Comparison of ENCODE assay signal across 18 cellular contexts in genomic region chrX:94288972-94289371, GRCh38.
DNase-seq lines count a peak whose midpoint lies in the region; ATAC-seq, FAIRE-seq and TF ChIP-seq lines count a peak whose summit lies in the region.
"Had no signal": no experiment of that assay in that cellular context is flagged by ENCODE, and none has a peak within 500 bp of the region (broad histone marks: within the 10 kb centered on the region; RNA-seq: fewer than 3 reads in every experiment).

No MANE protein-coding gene starts in this region.

- H4K8ac ChIP-seq in H9 (replicated peaks; ENCODE audit: insufficient read length, low read depth, low read length) (no peak overlapping the region), H1 (ENCODE audit: extremely low read depth, insufficient read depth, low read length) (no peak overlapping the region)

- no peak for TF ChIP-seq EP300 in H1 (IDR thresholded peaks at IDR 0.05; ENCODE audit: borderline replicate concordance in 1 of 2, low read depth in 2 of 2, low read length in 2 of 2)

- FAIRE-seq in A204.1 (lab: Jason Lieb, UNC) (peak; percentile 9), H1 (lab: Jason Lieb, UNC) (peak; percentile 57)
- FAIRE-seq: H54, HepG2 had no signal

- H2AK5ac ChIP-seq in H9 (ENCODE audit: insufficient read length, low read length) (no peak overlapping the region), H1 (ENCODE audit: low read depth, low read length) (no peak overlapping the region)

- no peak overlapping the region for H3T11ph ChIP-seq in H9 (ENCODE audit: low read length)

- H3K18ac ChIP-seq in H9 (ENCODE audit: insufficient read length, low read depth, low read length) (no peak overlapping the region), H1 (ENCODE audit: extremely low read depth, low read length) (no peak overlapping the region)

- H3K23me2 ChIP-seq in H9 (ENCODE audit: insufficient read length, low read depth, low read length, poor library complexity, severe bottlenecking) (no peaks in the 10 kb centered on the region), H1 (ENCODE audit: low read depth, low read length) (no peaks in the 10 kb centered on the region)

- H3K27me3 ChIP-seq in H9 (ENCODE audit: insufficient read depth, low read length) (no peaks in the 10 kb centered on the region), H1 (replicated peaks in 1 of 4; ENCODE audit: control insufficient read depth in 3 of 4, extremely low read depth in 1 of 4, insufficient read depth in 3 of 4, low read length in 3 of 4) (no peaks in the 10 kb centered on the region), iPS DF 6.9 (ENCODE audit: control insufficient read depth, insufficient read depth, low read length) (no peaks in the 10 kb centered on the region), vagina (no peaks in the 10 kb centered on the region), neural progenitor cell (no peaks in the 10 kb centered on the region)

- TF ChIP-seq POLR2A in H1 (IDR thresholded peaks at IDR 0.05; ENCODE audit: control extremely low read depth in 1 of 2, low read depth in 2 of 2, low read length in 2 of 2) (no peak), vagina (IDR thresholded peaks at IDR 0.05) (no peak)

- no peaks in the 10 kb centered on the region for H3K79me2 ChIP-seq in H9 (ENCODE audit: insufficient read depth, low read length)
- no peaks in the 10 kb centered on the region for H3K79me2 ChIP-seq in H1 (ENCODE audit: control insufficient read depth in 1 of 2, insufficient read depth in 2 of 2, low read length in 2 of 2)
- no peaks in the 10 kb centered on the region for H3K79me2 ChIP-seq in neural progenitor cell (ENCODE audit: low read depth)

- POLR2A ChIA-PET in H1 (lab: Charles Lee; ENCODE audit: partially characterized antibody), result no interaction called here

- H3K36me3 ChIP-seq in H1 (ENCODE audit: control insufficient read depth in 2 of 4, insufficient read depth in 4 of 4, low read length in 3 of 4), result peaks cover 0 to 4% (median 0%) of the 10 kb centered on the region in 4 experiments; a peak in 2 of 8 replicates
- no peaks in the 10 kb centered on the region; the same call in 1 of the 2 replicates for H3K36me3 ChIP-seq in iPS DF 6.9 (ENCODE audit: control insufficient read depth, insufficient read depth, low read length)
- no peaks in the 10 kb centered on the region for H3K36me3 ChIP-seq in vagina
- H3K36me3 ChIP-seq in neural progenitor cell, result no peaks in the 10 kb centered on the region
- H3K36me3 ChIP-seq: BLaER1 treated with 17β-estradiol and CSF1 and Interleukin-3, amounts not matched to agents 10 nM and 100 nM had no signal

- H4K20me1 ChIP-seq in H9 (ENCODE audit: control insufficient read depth, insufficient read depth, insufficient read length) (no peaks in the 10 kb centered on the region), H1 (replicated peaks in 1 of 2; ENCODE audit: control insufficient read depth in 1 of 2, insufficient read depth in 2 of 2, low read length in 2 of 2) (no peaks in the 10 kb centered on the region), neural progenitor cell (ENCODE audit: low read depth) (no peaks in the 10 kb centered on the region)
- H4K20me1 ChIP-seq: BLaER1 treated with 17β-estradiol and CSF1 and Interleukin-3, amounts not matched to agents 10 nM and 100 nM had no signal

- H3F3A ChIP-seq in neural progenitor cell (ENCODE audit: low read depth), result no peaks in the 10 kb centered on the region

- no peak for DNase-seq in H9
- no peak for DNase-seq in H1 (ENCODE audit: low read depth in 1 of 2, low spot score in 2 of 2)
- peak; percentile 1 for DNase-seq in iPS DF 6.9 (ENCODE audit: low read depth, low spot score)
- no peak for DNase-seq in NCI-H2227 (lab: John Stamatoyannopoulos, UW; ENCODE audit: unreplicated experiment)
- no peak for DNase-seq in vagina (ENCODE audit: extremely low spot score in 2 of 2)
- no peak for DNase-seq in neural progenitor cell (ENCODE audit: low spot score)
- DNase-seq: Calu3; CD8-positive, alpha-beta T cell; DMS79 treated with DMSO at 0.1 percent for 48 hours; GF-D8 had no signal

- no peak overlapping the region; a peak in 1 of 5 replicates for H3K4me3 Mint-ChIP-seq in H9
- no peak overlapping the region for H3K4me3 Mint-ChIP-seq in neural progenitor cell
- H3K4me3 Mint-ChIP-seq: B cell; CD8-positive, alpha-beta T cell; IgD-negative memory B cell had no signal

- no peak for ATAC-seq in GM21390 (IDR thresholded peaks at IDR 0.05; ENCODE audit: unreplicated experiment)
- ATAC-seq: CD8-positive, alpha-beta T cell; HepG2 had no signal

- peak overlapping the region in 1 of 4 experiments; percentile 32; a peak in 1 of 8 replicates for H3K4me3 ChIP-seq in H1 (ENCODE audit: extremely low read depth in 1 of 4, insufficient read depth in 2 of 4, low read depth in 3 of 4, low read length in 4 of 4)
- no peak overlapping the region for H3K4me3 ChIP-seq in iPS DF 6.9 (ENCODE audit: low read length)
- H3K4me3 ChIP-seq in vagina, result no peak overlapping the region
- no peak overlapping the region for H3K4me3 ChIP-seq in neural progenitor cell
- H3K4me3 ChIP-seq: BLaER1 treated with 17β-estradiol and CSF1 and Interleukin-3, amounts not matched to agents 10 nM and 100 nM had no signal

- H4K91ac ChIP-seq in H9 (ENCODE audit: insufficient read length, low read depth, low read length) (no peak overlapping the region), H1 (replicated peaks; ENCODE audit: insufficient read length, low read length) (no peak overlapping the region)

- H3K9me3 ChIP-seq in H9 (ENCODE audit: control insufficient read depth, low read depth, low read length) (no peaks in the 10 kb centered on the region), H1 (ENCODE audit: insufficient read depth in 2 of 2, low read depth in 1 of 2, low read length in 1 of 2) (no peaks in the 10 kb centered on the region), iPS DF 6.9 (ENCODE audit: control insufficient read depth, insufficient read depth, low read length) (no peaks in the 10 kb centered on the region), vagina (no peaks in the 10 kb centered on the region), neural progenitor cell (ENCODE audit: low read depth) (no peaks in the 10 kb centered on the region)

- no peaks in the 10 kb centered on the region for H3K79me1 ChIP-seq in H9 (ENCODE audit: insufficient read depth, low read depth, low read length, poor library complexity, severe bottlenecking)
- no peaks in the 10 kb centered on the region for H3K79me1 ChIP-seq in H1 (ENCODE audit: low read depth, low read length)

- intact Hi-C loops in vagina (cut with DNase I), result no loop called here

- H3K27ac Mint-ChIP-seq in H9 (peak overlapping the region in 2 of 3 experiments; percentile 20 to 89; a peak in 3 of 7 replicates), neural progenitor cell (no peak overlapping the region)
- H3K27ac Mint-ChIP-seq: B cell; CD8-positive, alpha-beta T cell; IgD-negative memory B cell had no signal

- H2BK15ac ChIP-seq in H9 (ENCODE audit: low read depth, low read length) (no peak overlapping the region), H1 (ENCODE audit: low read length) (no peak overlapping the region)

- TF ChIP-seq CTCF in H9 (conservative IDR thresholded peaks at IDR 0.05) (no peak), H1 (IDR thresholded peaks at IDR 0.05; ENCODE audit: control extremely low read depth in 1 of 3, insufficient read depth in 1 of 3, low read depth in 1 of 3, low read length in 3 of 3) (no peak), vagina (IDR thresholded peaks at IDR 0.05) (no peak), neural progenitor cell (IDR thresholded peaks at IDR 0.05) (no peak)

- no peak for TF ChIP-seq RAD21 in H1 (IDR thresholded peaks at IDR 0.05 in 1 of 2, conservative IDR thresholded peaks at IDR 0.05 in 1 of 2; ENCODE audit: low read depth in 2 of 2, low read length in 2 of 2)

- H3K4me1 ChIP-seq in H9 (ENCODE audit: insufficient read depth, low read length), result no peaks in the 10 kb centered on the region
- peaks cover 0 to 4% (median 0%) of the 10 kb centered on the region in 4 experiments; a peak in 3 of 7 replicates for H3K4me1 ChIP-seq in H1 (replicated peaks in 1 of 4; ENCODE audit: control insufficient read depth in 3 of 4, insufficient read depth in 4 of 4, low read length in 3 of 4)
- no peaks in the 10 kb centered on the region for H3K4me1 ChIP-seq in iPS DF 6.9 (ENCODE audit: control insufficient read depth, insufficient read depth, low read length)
- H3K4me1 ChIP-seq in vagina, result no peaks in the 10 kb centered on the region
- H3K4me1 ChIP-seq in neural progenitor cell, result no peaks in the 10 kb centered on the region

- H3K27me3 Mint-ChIP-seq in H9 (ENCODE audit: low read depth), result no peaks in the 10 kb centered on the region
- no peaks in the 10 kb centered on the region for H3K27me3 Mint-ChIP-seq in neural progenitor cell (ENCODE audit: insufficient read depth, low read depth)
- H3K27me3 Mint-ChIP-seq: B cell, IgD-negative memory B cell had no signal

- H3K27ac ChIP-seq in H9 (ENCODE audit: insufficient read length, low read depth, low read length) (no peak overlapping the region), H1 (ENCODE audit: low read depth, low read length) (no peak overlapping the region), iPS DF 6.9 (ENCODE audit: low read length) (no peak overlapping the region), vagina (no peak overlapping the region), neural progenitor cell (no peak overlapping the region)
- H3K27ac ChIP-seq: 22Rv1; BLaER1 treated with 17β-estradiol and CSF1 and Interleukin-3, amounts not matched to agents 10 nM and 100 nM had no signal

- H2BK12ac ChIP-seq in H9 (ENCODE audit: insufficient read length, low read depth, low read length), result no peak overlapping the region
- no peak overlapping the region for H2BK12ac ChIP-seq in H1 (ENCODE audit: low read depth, low read length)

- H2BK120ac ChIP-seq in H9 (ENCODE audit: low read depth, low read length, poor library complexity, severe bottlenecking) (no peak overlapping the region), H1 (replicated peaks; ENCODE audit: low read depth, low read length) (no peak overlapping the region)

- H3K36me3 Mint-ChIP-seq in H9 (ENCODE audit: insufficient read depth in 1 of 3, low read depth in 3 of 3) (peaks cover 18 to 40% (median 35%) of the 10 kb centered on the region in 3 experiments), neural progenitor cell (no peaks in the 10 kb centered on the region)
- H3K36me3 Mint-ChIP-seq: CD8-positive, alpha-beta T cell; IgD-negative memory B cell had no signal

- H2BK20ac ChIP-seq in H9 (ENCODE audit: low read depth, low read length, poor library complexity, severe bottlenecking), result no peak overlapping the region
- H2BK20ac ChIP-seq in H1 (ENCODE audit: low read length), result no peak overlapping the region

- H3K4me2 ChIP-seq in H9 (ENCODE audit: insufficient read depth, insufficient read length, low read length) (no peak overlapping the region), H1 (ENCODE audit: insufficient read depth in 1 of 2, low read depth in 2 of 2, low read length in 2 of 2) (no peak overlapping the region; a peak in 1 of 4 replicates), neural progenitor cell (no peak overlapping the region)
- H3K4me2 ChIP-seq: BLaER1 treated with 17β-estradiol and CSF1 and Interleukin-3, amounts not matched to agents 10 nM and 100 nM had no signal

- no peak overlapping the region for H3K4ac ChIP-seq in H9 (ENCODE audit: low read depth, low read length)
- H3K4ac ChIP-seq in H1 (replicated peaks; ENCODE audit: insufficient read length, low read depth, low read length), result no peak overlapping the region

- no peak overlapping the region for H4K5ac ChIP-seq in H9 (ENCODE audit: insufficient read length, low read depth, low read length)
- no peak overlapping the region for H4K5ac ChIP-seq in H1 (ENCODE audit: insufficient read length, low read depth, low read length)

- no peak overlapping the region for H3K9ac ChIP-seq in H9 (ENCODE audit: extremely low read depth, insufficient read length, low read length)
- H3K9ac ChIP-seq in H1 (replicated peaks in 1 of 4; ENCODE audit: extremely low read depth in 1 of 4, low read depth in 3 of 4, low read length in 3 of 4), result no peak overlapping the region
- H3K9ac ChIP-seq in neural progenitor cell, result no peak overlapping the region
- H3K9ac ChIP-seq: BLaER1 treated with 17β-estradiol and CSF1 and Interleukin-3, amounts not matched to agents 10 nM and 100 nM had no signal

- H3K4me1 Mint-ChIP-seq in H9, result peaks cover 19 to 38% of the 10 kb centered on the region in 2 experiments
- no peaks in the 10 kb centered on the region for H3K4me1 Mint-ChIP-seq in neural progenitor cell
- H3K4me1 Mint-ChIP-seq: B cell, IgD-negative memory B cell had no signal

- CTCF ChIA-PET in H1 (lab: Charles Lee; ENCODE audit: partially characterized antibody), result interaction anchor here (1.1 kb wide), 1 partner anchor 415 kb away, joined by 4 read pairs; no protein-coding TSS in a partner anchor

- no peak overlapping the region for H2AFZ ChIP-seq in H9 (ENCODE audit: low read length)
- no peak overlapping the region for H2AFZ ChIP-seq in H1 (ENCODE audit: low read length)
- no peak overlapping the region for H2AFZ ChIP-seq in neural progenitor cell (replicated peaks)

- H2BK5ac ChIP-seq in H9 (ENCODE audit: insufficient read length, low read length) (no peak overlapping the region), H1 (ENCODE audit: low read depth, low read length) (no peak overlapping the region)

- H3K23ac ChIP-seq in H9 (ENCODE audit: insufficient read length, low read depth, low read length) (no peak overlapping the region), H1 (ENCODE audit: insufficient read length) (no peak overlapping the region)

- H3K56ac ChIP-seq in H9 (ENCODE audit: insufficient read length, low read depth, low read length) (no peak overlapping the region), H1 (replicated peaks; ENCODE audit: insufficient read length, low read depth, low read length) (no peak overlapping the region)

- H3K14ac ChIP-seq in H9 (ENCODE audit: insufficient read depth, low read length) (no peak overlapping the region), H1 (ENCODE audit: insufficient read length) (no peak overlapping the region)

- WGBS in H9 (ENCODE audit: extremely low coverage, insufficient read length, low lambda C conversion rate), result no CpG with 5 or more reads among the region's 1 CpG
- 0% methylated on average over 1 of the region's 1 CpG; no CpG with 5 or more reads in 1 of the 2 experiments for WGBS in H1 (ENCODE audit: extremely low coverage in 1 of 2, insufficient coverage in 1 of 2, insufficient read length in 1 of 2, insufficient replicate concordance in 2 of 2, low coverage in 1 of 2, low lambda C conversion rate in 2 of 2, missing lambda C conversion rate in 1 of 2), 2 experiments
- no CpG with 5 or more reads among the region's 1 CpG for WGBS in iPS DF 6.9 (ENCODE audit: insufficient coverage, insufficient read length)

- H3K9me3 Mint-ChIP-seq in H9 (peaks cover 20 to 22% of the 10 kb centered on the region in 2 experiments), neural progenitor cell (no peaks in the 10 kb centered on the region)
- H3K9me3 Mint-ChIP-seq: CD8-positive, alpha-beta T cell; IgD-negative memory B cell had no signal
